In the genomic region with DNA sequence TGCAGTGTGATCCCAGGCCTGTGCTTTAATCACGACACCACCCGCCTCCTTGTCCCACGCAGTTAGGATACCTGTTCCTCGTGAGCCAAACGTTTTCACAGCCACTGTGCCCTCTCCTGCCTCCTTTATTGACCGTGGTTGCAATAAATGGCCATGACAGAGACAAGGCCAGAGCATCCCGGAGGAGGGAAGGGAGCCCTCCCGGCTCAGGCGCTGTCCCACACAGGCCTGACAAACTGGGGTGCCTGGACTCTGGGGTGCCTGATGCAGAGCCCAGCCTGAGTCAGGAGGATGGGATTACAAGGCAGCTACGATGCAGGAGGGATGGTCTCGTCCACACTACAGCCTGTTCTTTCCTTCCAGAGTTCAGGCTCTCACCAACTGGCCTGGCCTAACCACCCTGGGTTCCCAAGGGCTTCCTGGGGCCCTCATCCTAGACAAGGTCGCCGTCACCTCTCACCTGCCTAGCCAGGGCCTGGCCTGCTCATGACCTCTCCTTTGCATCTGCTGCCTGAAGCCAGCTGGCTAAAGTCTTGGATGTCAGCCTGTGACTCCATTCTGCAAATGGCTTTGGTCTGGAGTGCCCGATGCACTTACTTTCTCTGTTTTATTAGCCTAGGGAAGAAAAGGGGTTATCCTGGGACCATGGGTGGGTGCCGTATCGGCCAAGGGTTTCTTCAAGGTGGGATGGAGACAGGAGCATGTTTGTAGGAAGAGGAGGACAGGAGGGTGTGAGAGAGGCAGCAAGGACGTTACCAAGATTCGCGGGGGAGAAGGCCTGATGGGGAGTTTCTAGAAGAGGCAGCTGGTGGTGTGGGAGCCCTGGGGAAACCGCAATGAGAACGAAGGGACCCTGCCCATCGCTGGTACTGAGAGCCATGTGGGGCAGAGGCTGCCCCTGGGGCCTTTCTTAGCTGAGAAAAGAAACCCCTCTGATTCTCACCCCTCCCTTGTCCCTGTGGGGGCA, we compare ENCODE assay signal across 20 cellular contexts.
DNase-seq lines count a peak whose midpoint lies in the region; ATAC-seq and TF ChIP-seq lines count a peak whose summit lies in the region.
"Had no signal": no experiment of that assay in that cellular context is flagged by ENCODE, and none has a peak within 500 bp of the region (broad histone marks: within the 10 kb centered on the region; RNA-seq: fewer than 3 reads in every experiment).

No MANE protein-coding gene starts in this region.

- in situ Hi-C loops in GM13977 (cut with MboI; ENCODE audit: low pct_unique_long_range_greater_than_20kb, low sequenced_read_pairs, unreplicated experiment), result no loop called here

- H3K27ac Mint-ChIP-seq in effector memory CD8-positive, alpha-beta T cell, result no peak overlapping the region
- H3K27ac Mint-ChIP-seq: activated T-helper 2 cell treated with anti-CD3 and anti-CD28 coated beads, Interferon-gamma antibody, Interleukin-2, Interleukin-4, amounts not matched to agents 10 μg/mL and 5 μg/mL and 100 μg/mL, durations not matched to agents 14 hours and 24 hours and 36 hours; HFFc6; progenitor cell of endocrine pancreas; T-helper 1 cell treated with Interleukin-12 subunit alpha and Interleukin-12 subunit beta and Interleukin-4 antibody, amounts not matched to agents 30 μg/mL and 1 μg/mL, for 36 hours; WTC11 had no signal

- peaks cover 10% of the 10 kb centered on the region for H3K9me3 ChIP-seq in BLaER1
- H3K9me3 ChIP-seq: Caco-2, suprapubic skin had no signal

- H3K4me2 ChIP-seq in BLaER1, result peak overlapping the region; percentile 90
- H3K4me2 ChIP-seq: smooth muscle cell had no signal

- peaks cover 0 to 44% of the 10 kb centered on the region in 2 donors for H3K27me3 Mint-ChIP-seq in effector memory CD8-positive, alpha-beta T cell
- H3K27me3 Mint-ChIP-seq: naive thymus-derived CD8-positive, alpha-beta T cell had no signal

- H3K4me3 ChIP-seq in BLaER1, result peak overlapping the region; percentile 31; the same call in 1 of the 2 replicates
- H3K4me3 ChIP-seq: smooth muscle cell, suprapubic skin had no signal

- peak; percentile 4 for DNase-seq in GM13977 (ENCODE audit: low spot score)
- DNase-seq in RPMI8226, result peak; percentile 89
- DNase-seq in foreskin keratinocyte, result no peak
- DNase-seq in effector memory CD8-positive, alpha-beta T cell, result no peak
- no peak for DNase-seq in AG08396 (ENCODE audit: low spot score)
- DNase-seq: Caco-2; effector CD4-positive, alpha-beta T cell; HFFc6; NCI-H226; SIG-M5 had no signal

- H3K9ac ChIP-seq in BLaER1, result peak overlapping the region; percentile 43; the same call in 1 of the 2 replicates

- H4K20me1 ChIP-seq in BLaER1, result no peaks in the 10 kb centered on the region

- TF ChIP-seq CTCF in GM13977 (IDR thresholded peaks at IDR 0.05; ENCODE audit: extremely low read depth, insufficient read depth, missing control alignments), result no peak
- no peak for TF ChIP-seq CTCF in foreskin keratinocyte (conservative IDR thresholded peaks at IDR 0.05)

- no peaks in the 10 kb centered on the region for H3K9me3 Mint-ChIP-seq in effector memory CD8-positive, alpha-beta T cell
- H3K9me3 Mint-ChIP-seq: activated T-helper 2 cell treated with anti-CD3 and anti-CD28 coated beads, Interferon-gamma antibody, Interleukin-2, Interleukin-4, amounts not matched to agents 10 μg/mL and 5 μg/mL and 100 μg/mL, durations not matched to agents 14 hours and 24 hours and 36 hours; HFFc6; T-helper 1 cell treated with Interleukin-12 subunit alpha and Interleukin-12 subunit beta and Interleukin-4 antibody, amounts not matched to agents 30 μg/mL and 1 μg/mL, for 36 hours had no signal

- H3K27ac ChIP-seq in BLaER1 (peak overlapping the region; percentile 71), layer of hippocampus (ENCODE audit: low read depth, low read length) (peak overlapping the region; percentile 43), foreskin keratinocyte (no peak overlapping the region)
- H3K27ac ChIP-seq: suprapubic skin had no signal

- peaks cover 2% of the 10 kb centered on the region for H3K36me3 Mint-ChIP-seq in effector memory CD8-positive, alpha-beta T cell (ENCODE audit: insufficient read depth)
- H3K36me3 Mint-ChIP-seq: naive thymus-derived CD8-positive, alpha-beta T cell; WTC11 had no signal

- ATAC-seq in foreskin keratinocyte, result no peak
- ATAC-seq in effector memory CD8-positive, alpha-beta T cell (replicated peaks), result no peak
- no peak for ATAC-seq in HG03442 (IDR thresholded peaks at IDR 0.05; ENCODE audit: unreplicated experiment)
- ATAC-seq: naive thymus-derived CD8-positive, alpha-beta T cell; WTC11 had no signal

- H3K36me3 ChIP-seq in BLaER1, result no peaks in the 10 kb centered on the region
- H3K36me3 ChIP-seq: suprapubic skin had no signal

- H3K27me3 ChIP-seq in BLaER1 (no peaks in the 10 kb centered on the region), layer of hippocampus (ENCODE audit: control insufficient read depth, insufficient read depth, low read length) (no peaks in the 10 kb centered on the region), foreskin keratinocyte (no peaks in the 10 kb centered on the region)

- H3K4me1 Mint-ChIP-seq in effector memory CD8-positive, alpha-beta T cell (ENCODE audit: low read depth in 2 of 2), result peaks cover 0 to 9% of the 10 kb centered on the region in 2 donors

- H3K4me1 ChIP-seq in BLaER1, result peaks cover 72% of the 10 kb centered on the region
- H3K4me1 ChIP-seq in foreskin keratinocyte, result no peaks in the 10 kb centered on the region
- H3K4me1 ChIP-seq: Caco-2 had no signal

- no peak overlapping the region for H3K4me3 Mint-ChIP-seq in effector memory CD8-positive, alpha-beta T cell
- H3K4me3 Mint-ChIP-seq: HFFc6; naive thymus-derived CD8-positive, alpha-beta T cell; T-helper 1 cell treated with Interleukin-12 subunit alpha and Interleukin-12 subunit beta and Interleukin-4 antibody, amounts not matched to agents 30 μg/mL and 1 μg/mL, for 36 hours; WTC11 had no signal

Comparison
In these comparisons a context has a peak if more than half of its experiments do, and no peak if none do; other contexts are left out.
1. DNase-seq: peak in GM13977 (single experiment) and RPMI8226 (single experiment); none in foreskin keratinocyte (0 of 2), effector memory CD8-positive, alpha-beta T cell (0 of 3) and AG08396 (single experiment).